Comparison of ENCODE assay signal across 10 cellular contexts in genomic region chr6:129767776-129768490, GRCh38. TPM values are rescaled to one million over a fixed set of nuclear protein-coding genes. Genes with fewer than 3 reads are reported as not detected.
DNase-seq lines count a peak whose midpoint lies in the region; ATAC-seq and TF ChIP-seq lines count a peak whose summit lies in the region.
"Had no signal": no experiment of that assay in that cellular context is flagged by ENCODE, and none has a peak within 500 bp of the region (broad histone marks: within the 10 kb centered on the region; RNA-seq: fewer than 3 reads in every experiment).

No MANE protein-coding gene starts in this region.

- peaks cover 61% of the 10 kb centered on the region for H3K27me3 Mint-ChIP-seq in activated T-cell treated with anti-CD3 and anti-CD28 coated beads, Interleukin-2, amount 50 U/mL, for 72 hours (ENCODE audit: low read depth)
- H3K27me3 Mint-ChIP-seq in stimulated activated naive CD8-positive, alpha-beta T cell treated with anti-CD3 and anti-CD28 coated beads, Interleukin-15, amount 100 ng/mL, for 72 hours, result peaks cover 55% of the 10 kb centered on the region

- no peaks in the 10 kb centered on the region for H3K36me3 ChIP-seq in iPS-15b (ENCODE audit: control insufficient read depth, insufficient read depth, low read length)

- H3K4me3 Mint-ChIP-seq in activated T-cell treated with anti-CD3 and anti-CD28 coated beads, Interleukin-2, amount 50 U/mL, for 72 hours, result peak overlapping the region; percentile 87 to 92
- peak overlapping the region; percentile 86 to 90 for H3K4me3 Mint-ChIP-seq in stimulated activated naive CD8-positive, alpha-beta T cell treated with anti-CD3 and anti-CD28 coated beads, Interleukin-15, amount 100 ng/mL, for 72 hours

- H3K36me3 Mint-ChIP-seq in activated T-cell treated with anti-CD3 and anti-CD28 coated beads, Interleukin-2, amount 50 U/mL, for 72 hours (ENCODE audit: insufficient read depth in 2 of 2), result no peaks in the 10 kb centered on the region
- H3K36me3 Mint-ChIP-seq: activated naive CD4-positive, alpha-beta T cell treated with anti-CD3 and anti-CD28 coated beads, Interleukin-2, amount 10 ng/mL, durations not matched to agents 7 days and 5 days had no signal

- H3K4me1 ChIP-seq in iPS-15b (ENCODE audit: control insufficient read depth, insufficient read depth, low read length), result no peaks in the 10 kb centered on the region

- TF ChIP-seq CTCF in WI38 (IDR thresholded peaks at IDR 0.05; ENCODE audit: low read depth, low read length), result no peak

- H3K4me1 Mint-ChIP-seq in activated T-cell treated with anti-CD3 and anti-CD28 coated beads, Interleukin-2, amount 50 U/mL, for 72 hours (ENCODE audit: low read depth), result peaks cover 12% of the 10 kb centered on the region
- peaks cover 10% of the 10 kb centered on the region for H3K4me1 Mint-ChIP-seq in stimulated activated naive CD8-positive, alpha-beta T cell treated with anti-CD3 and anti-CD28 coated beads, Interleukin-15, amount 100 ng/mL, for 72 hours

- H3K9me3 ChIP-seq in iPS-15b (ENCODE audit: control insufficient read depth, insufficient read depth, low read length), result no peaks in the 10 kb centered on the region

- peaks cover 36% of the 10 kb centered on the region for H3K27me3 ChIP-seq in iPS-15b (ENCODE audit: control insufficient read depth, insufficient read depth, low read length)

- no peak overlapping the region for H3K27ac Mint-ChIP-seq in activated T-cell treated with anti-CD3 and anti-CD28 coated beads, Interleukin-2, amount 50 U/mL, for 72 hours
- H3K27ac Mint-ChIP-seq in stimulated activated naive CD8-positive, alpha-beta T cell treated with anti-CD3 and anti-CD28 coated beads, Interleukin-15, amount 100 ng/mL, for 72 hours, result no peak overlapping the region
- H3K27ac Mint-ChIP-seq: activated naive CD4-positive, alpha-beta T cell treated with anti-CD3 and anti-CD28 coated beads, Interleukin-2, amount 10 ng/mL, durations not matched to agents 7 days and 5 days had no signal

- H3K4me3 ChIP-seq in WI38 (ENCODE audit: low read depth, low read length) (peak overlapping the region; percentile 62), iPS-15b (ENCODE audit: low read depth, low read length) (peak overlapping the region; percentile 75)

- ATAC-seq in activated T-cell treated with anti-CD3 and anti-CD28 coated beads, Interleukin-2, amount 50 U/mL, for 72 hours (replicated peaks in 1 of 2), result no peak
- no peak for ATAC-seq in stimulated activated naive CD8-positive, alpha-beta T cell treated with anti-CD3 and anti-CD28 coated beads, Interleukin-15, amount 100 ng/mL, for 72 hours

- DNase-seq in activated T-cell treated with anti-CD3 and anti-CD28 coated beads, Interleukin-2, amount 50 U/mL, for 72 hours, result no peak
- no peak for DNase-seq in activated T-cell treated with anti-CD3 and anti-CD28 coated beads for 4 hours
- DNase-seq in stimulated activated naive CD8-positive, alpha-beta T cell treated with anti-CD3 and anti-CD28 coated beads, Interleukin-15, amount 100 ng/mL, for 72 hours, result no peak
- DNase-seq in EL, result no peak
- no peak for DNase-seq in NCI-H187 (lab: John Stamatoyannopoulos, UW)
- no peak for DNase-seq in cerebellar nuclear complex (lab: John Stamatoyannopoulos, UW)
- DNase-seq: NCI-H1694 treated with DMSO at 0.1 percent for 48 hours had no signal

- H3K9ac ChIP-seq in iPS-15b (ENCODE audit: low read depth, low read length), result no peak overlapping the region

- H3K9me3 Mint-ChIP-seq in activated T-cell treated with anti-CD3 and anti-CD28 coated beads, Interleukin-2, amount 50 U/mL, for 72 hours, result no peaks in the 10 kb centered on the region
- H3K9me3 Mint-ChIP-seq in stimulated activated naive CD8-positive, alpha-beta T cell treated with anti-CD3 and anti-CD28 coated beads, Interleukin-15, amount 100 ng/mL, for 72 hours, result no peaks in the 10 kb centered on the region
- H3K9me3 Mint-ChIP-seq: activated naive CD4-positive, alpha-beta T cell treated with anti-CD3 and anti-CD28 coated beads, Interleukin-2, amount 10 ng/mL, durations not matched to agents 7 days and 5 days had no signal

RNA-seq across cellular contexts. Expression of gene ARHGAP18, which starts 58.0 kb away (rescaled TPM):
- 1 to 10 TPM; 2.7 to 3.9 TPM for total RNA-seq in activated T-cell treated with anti-CD3 and anti-CD28 coated beads, Interleukin-2, amount 50 U/mL, for 72 hours
